8 cellular contexts compared by ENCODE assay signal in genomic region chr15:92655178-92655995, GRCh38. TPM values are rescaled to one million over a fixed set of nuclear protein-coding genes. Genes with fewer than 3 reads are reported as not detected.
DNase-seq lines count a peak whose midpoint lies in the region; ATAC-seq and TF ChIP-seq lines count a peak whose summit lies in the region.

TSS of gene FAM174B (minus strand) at chr15:92655775.

- H3K9me3 ChIP-seq in ascending aorta, result no peaks in the 10 kb centered on the region
- peaks cover 5% of the 10 kb centered on the region for H3K9me3 ChIP-seq in iPS-18c (ENCODE audit: control insufficient read depth, insufficient read depth, low read length)
- no peaks in the 10 kb centered on the region for H3K9me3 ChIP-seq in skeletal muscle satellite cell (replicated peaks; ENCODE audit: low read length)

- peak within 1 kb of the TSS; percentile 59 for H3K9ac ChIP-seq in skeletal muscle satellite cell (ENCODE audit: low read depth, low read length)

- H3K4me3 ChIP-seq in GM08714 (ENCODE audit: low read length) (peak within 1 kb of the TSS; percentile 68), ascending aorta (peak within 1 kb of the TSS; percentile 61 to 83), iPS-18c (ENCODE audit: insufficient read depth, low read depth, low read length) (peak within 1 kb of the TSS; percentile 54), skeletal muscle satellite cell (ENCODE audit: low read length) (peak within 1 kb of the TSS; percentile 72)

- intact Hi-C loops in ascending aorta (cut with DNase I), result no loop called here

- peak within 1 kb of the TSS in 1 of 2 donors; percentile 35 for H3K27ac ChIP-seq in ascending aorta

- H3K4me1 ChIP-seq in ascending aorta (peaks cover 0 to 3% of the 10 kb centered on the region in 2 donors), skeletal muscle satellite cell (ENCODE audit: control insufficient read depth, insufficient read depth, low read length) (peaks cover 12% of the 10 kb centered on the region)

- H3K27me3 ChIP-seq in ascending aorta, result no peaks in the 10 kb centered on the region
- H3K27me3 ChIP-seq in skeletal muscle satellite cell (ENCODE audit: control insufficient read depth, insufficient read depth, low read length), result peaks cover 2% of the 10 kb centered on the region

- no peak for TF ChIP-seq CTCF in ascending aorta (IDR thresholded peaks at IDR 0.05)

- H3K4me2 ChIP-seq in skeletal muscle satellite cell (ENCODE audit: low read length), result peak within 1 kb of the TSS; percentile 79

- DNase-seq in NCI-H748 treated with DMSO at 0.1 percent for 48 hours (lab: John Stamatoyannopoulos, UW), result peak; percentile 41
- DNase-seq in ascending aorta (ENCODE audit: low spot score in 2 of 2), result no peak
- no peak for DNase-seq in UCSD-AML1 (lab: John Stamatoyannopoulos, UW; ENCODE audit: unreplicated experiment)

- H3K36me3 ChIP-seq in ascending aorta, result no peaks in the 10 kb centered on the region
- no peaks in the 10 kb centered on the region for H3K36me3 ChIP-seq in skeletal muscle satellite cell (ENCODE audit: insufficient read depth, low read length)

- ATAC-seq in GM21786 (IDR thresholded peaks at IDR 0.05; ENCODE audit: unreplicated experiment) (peak; percentile 52), HG03457 (IDR thresholded peaks at IDR 0.05; ENCODE audit: unreplicated experiment) (no peak)

RNA-seq across cellular contexts. Expression of gene FAM174B, which starts in this region (rescaled TPM):
- 5.2 TPM for total RNA-seq in ascending aorta
- total RNA-seq in skeletal muscle satellite cell (2012; rRNA removed), result 0.25 and 0.66 TPM in 2 replicates
